1 cellular context compared by ENCODE assay signal in the genomic region with DNA sequence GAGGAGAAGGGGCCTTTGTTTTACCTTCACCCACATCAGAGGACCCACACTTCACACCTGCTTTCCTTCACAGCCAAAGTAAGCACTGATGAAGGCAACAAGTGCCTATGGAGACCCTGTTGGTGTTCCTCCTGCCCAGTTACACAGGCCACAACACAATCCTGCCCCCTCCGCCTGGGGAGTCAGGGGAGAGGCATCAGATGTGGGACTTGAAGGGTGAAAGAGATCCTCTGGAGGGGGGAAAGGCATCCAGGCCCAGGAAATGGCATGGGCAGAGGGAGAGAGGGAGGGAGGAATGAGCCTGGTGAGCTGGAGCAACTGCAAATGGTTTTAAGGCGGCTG.
A peak's percentile ranks its signal among the peaks of the same experiment; 100 is the strongest.
TF ChIP-seq lines count a peak whose summit lies in the region.

No MANE protein-coding gene starts in this region.

TF ChIP-seq in HEK293, 187 proteins besides CTCF, POLR2A, EP300 and RAD21 (continued from another document):
- 0 out of 2 replicates have a peak, but pooled peaks have one; percentile 23 for TF ChIP-seq ZBTB20 (tag by site-specific recombination; IDR thresholded peaks at IDR 0.05)
- TF ChIP-seq, protein P1, sequence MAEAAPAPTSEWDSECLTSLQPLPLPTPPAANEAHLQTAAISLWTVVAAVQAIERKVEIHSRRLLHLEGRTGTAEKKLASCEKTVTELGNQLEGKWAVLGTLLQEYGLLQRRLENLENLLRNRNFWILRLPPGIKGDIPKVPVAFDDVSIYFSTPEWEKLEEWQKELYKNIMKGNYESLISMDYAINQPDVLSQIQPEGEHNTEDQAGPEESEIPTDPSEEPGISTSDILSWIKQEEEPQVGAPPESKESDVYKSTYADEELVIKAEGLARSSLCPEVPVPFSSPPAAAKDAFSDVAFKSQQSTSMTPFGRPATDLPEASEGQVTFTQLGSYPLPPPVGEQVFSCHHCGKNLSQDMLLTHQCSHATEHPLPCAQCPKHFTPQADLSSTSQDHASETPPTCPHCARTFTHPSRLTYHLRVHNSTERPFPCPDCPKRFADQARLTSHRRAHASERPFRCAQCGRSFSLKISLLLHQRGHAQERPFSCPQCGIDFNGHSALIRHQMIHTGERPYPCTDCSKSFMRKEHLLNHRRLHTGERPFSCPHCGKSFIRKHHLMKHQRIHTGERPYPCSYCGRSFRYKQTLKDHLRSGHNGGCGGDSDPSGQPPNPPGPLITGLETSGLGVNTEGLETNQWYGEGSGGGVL (tag by site-specific recombination; IDR thresholded peaks at IDR 0.05), result peak; percentile 74
- TF ChIP-seq, protein P2, sequence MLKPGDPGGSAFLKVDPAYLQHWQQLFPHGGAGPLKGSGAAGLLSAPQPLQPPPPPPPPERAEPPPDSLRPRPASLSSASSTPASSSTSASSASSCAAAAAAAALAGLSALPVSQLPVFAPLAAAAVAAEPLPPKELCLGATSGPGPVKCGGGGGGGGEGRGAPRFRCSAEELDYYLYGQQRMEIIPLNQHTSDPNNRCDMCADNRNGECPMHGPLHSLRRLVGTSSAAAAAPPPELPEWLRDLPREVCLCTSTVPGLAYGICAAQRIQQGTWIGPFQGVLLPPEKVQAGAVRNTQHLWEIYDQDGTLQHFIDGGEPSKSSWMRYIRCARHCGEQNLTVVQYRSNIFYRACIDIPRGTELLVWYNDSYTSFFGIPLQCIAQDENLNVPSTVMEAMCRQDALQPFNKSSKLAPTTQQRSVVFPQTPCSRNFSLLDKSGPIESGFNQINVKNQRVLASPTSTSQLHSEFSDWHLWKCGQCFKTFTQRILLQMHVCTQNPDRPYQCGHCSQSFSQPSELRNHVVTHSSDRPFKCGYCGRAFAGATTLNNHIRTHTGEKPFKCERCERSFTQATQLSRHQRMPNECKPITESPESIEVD (tag by site-specific recombination; IDR thresholded peaks at IDR 0.05), result no peak
- no peak for TF ChIP-seq ZNF654 (tag by site-specific recombination; IDR thresholded peaks at IDR 0.05; ENCODE audit: low read depth)
